ENCODE assay signal across 1 cellular context in genomic region chr1:150613061-150613920, GRCh38.
TF ChIP-seq lines count a peak whose summit lies in the region.

No MANE protein-coding gene starts in this region.

TF ChIP-seq in K562, 482 proteins besides CTCF, POLR2A, EP300 and RAD21 (continued from another document and continues in another):
- TF ChIP-seq, protein P1, sequence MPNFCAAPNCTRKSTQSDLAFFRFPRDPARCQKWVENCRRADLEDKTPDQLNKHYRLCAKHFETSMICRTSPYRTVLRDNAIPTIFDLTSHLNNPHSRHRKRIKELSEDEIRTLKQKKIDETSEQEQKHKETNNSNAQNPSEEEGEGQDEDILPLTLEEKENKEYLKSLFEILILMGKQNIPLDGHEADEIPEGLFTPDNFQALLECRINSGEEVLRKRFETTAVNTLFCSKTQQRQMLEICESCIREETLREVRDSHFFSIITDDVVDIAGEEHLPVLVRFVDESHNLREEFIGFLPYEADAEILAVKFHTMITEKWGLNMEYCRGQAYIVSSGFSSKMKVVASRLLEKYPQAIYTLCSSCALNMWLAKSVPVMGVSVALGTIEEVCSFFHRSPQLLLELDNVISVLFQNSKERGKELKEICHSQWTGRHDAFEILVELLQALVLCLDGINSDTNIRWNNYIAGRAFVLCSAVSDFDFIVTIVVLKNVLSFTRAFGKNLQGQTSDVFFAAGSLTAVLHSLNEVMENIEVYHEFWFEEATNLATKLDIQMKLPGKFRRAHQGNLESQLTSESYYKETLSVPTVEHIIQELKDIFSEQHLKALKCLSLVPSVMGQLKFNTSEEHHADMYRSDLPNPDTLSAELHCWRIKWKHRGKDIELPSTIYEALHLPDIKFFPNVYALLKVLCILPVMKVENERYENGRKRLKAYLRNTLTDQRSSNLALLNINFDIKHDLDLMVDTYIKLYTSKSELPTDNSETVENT (CRISPR knock-in tag; IDR thresholded peaks at IDR 0.05) = no peak
- TF ChIP-seq CHCHD3 (CRISPR knock-in tag; IDR thresholded peaks at IDR 0.05) = no peak
- TF ChIP-seq RBM14 (IDR thresholded peaks at IDR 0.05; ENCODE audit: borderline replicate concordance, insufficient read depth, low read depth, low read length) = no peak
- peak; percentile 28; the same call in 1 of the 2 replicates for TF ChIP-seq SOX6 (IDR thresholded peaks at IDR 0.05)
- TF ChIP-seq SNIP1 (IDR thresholded peaks at IDR 0.05; ENCODE audit: low read depth) = no peak
- TF ChIP-seq EHMT2 (IDR thresholded peaks at IDR 0.05) = peak; percentile 30; the same call in 1 of the 2 replicates
- TF ChIP-seq STAG1 (CRISPR knock-in tag; IDR thresholded peaks at IDR 0.05; ENCODE audit: borderline replicate concordance) = no peak
- TF ChIP-seq PURB (CRISPR knock-in tag; IDR thresholded peaks at IDR 0.05; ENCODE audit: low read depth) = no peak
- peak; percentile 90 for TF ChIP-seq SMARCC2 (IDR thresholded peaks at IDR 0.05; ENCODE audit: low read depth)
- TF ChIP-seq, protein P2, sequence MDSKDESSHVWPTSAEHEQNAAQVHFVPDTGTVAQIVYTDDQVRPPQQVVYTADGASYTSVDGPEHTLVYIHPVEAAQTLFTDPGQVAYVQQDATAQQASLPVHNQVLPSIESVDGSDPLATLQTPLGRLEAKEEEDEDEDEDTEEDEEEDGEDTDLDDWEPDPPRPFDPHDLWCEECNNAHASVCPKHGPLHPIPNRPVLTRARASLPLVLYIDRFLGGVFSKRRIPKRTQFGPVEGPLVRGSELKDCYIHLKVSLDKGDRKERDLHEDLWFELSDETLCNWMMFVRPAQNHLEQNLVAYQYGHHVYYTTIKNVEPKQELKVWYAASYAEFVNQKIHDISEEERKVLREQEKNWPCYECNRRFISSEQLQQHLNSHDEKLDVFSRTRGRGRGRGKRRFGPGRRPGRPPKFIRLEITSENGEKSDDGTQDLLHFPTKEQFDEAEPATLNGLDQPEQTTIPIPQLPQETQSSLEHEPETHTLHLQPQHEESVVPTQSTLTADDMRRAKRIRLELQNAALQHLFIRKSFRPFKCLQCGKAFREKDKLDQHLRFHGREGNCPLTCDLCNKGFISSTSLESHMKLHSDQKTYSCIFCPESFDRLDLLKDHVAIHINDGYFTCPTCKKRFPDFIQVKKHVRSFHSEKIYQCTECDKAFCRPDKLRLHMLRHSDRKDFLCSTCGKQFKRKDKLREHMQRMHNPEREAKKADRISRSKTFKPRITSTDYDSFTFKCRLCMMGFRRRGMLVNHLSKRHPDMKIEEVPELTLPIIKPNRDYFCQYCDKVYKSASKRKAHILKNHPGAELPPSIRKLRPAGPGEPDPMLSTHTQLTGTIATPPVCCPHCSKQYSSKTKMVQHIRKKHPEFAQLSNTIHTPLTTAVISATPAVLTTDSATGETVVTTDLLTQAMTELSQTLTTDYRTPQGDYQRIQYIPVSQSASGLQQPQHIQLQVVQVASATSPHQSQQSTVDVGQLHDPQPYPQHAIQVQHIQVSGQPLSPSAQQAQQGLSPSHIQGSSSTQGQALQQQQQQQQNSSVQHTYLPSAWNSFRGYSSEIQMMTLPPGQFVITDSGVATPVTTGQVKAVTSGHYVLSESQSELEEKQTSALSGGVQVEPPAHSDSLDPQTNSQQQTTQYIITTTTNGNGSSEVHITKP (IDR thresholded peaks at IDR 0.05; ENCODE audit: partially characterized antibody) = no peak
- TF ChIP-seq, protein P3, sequence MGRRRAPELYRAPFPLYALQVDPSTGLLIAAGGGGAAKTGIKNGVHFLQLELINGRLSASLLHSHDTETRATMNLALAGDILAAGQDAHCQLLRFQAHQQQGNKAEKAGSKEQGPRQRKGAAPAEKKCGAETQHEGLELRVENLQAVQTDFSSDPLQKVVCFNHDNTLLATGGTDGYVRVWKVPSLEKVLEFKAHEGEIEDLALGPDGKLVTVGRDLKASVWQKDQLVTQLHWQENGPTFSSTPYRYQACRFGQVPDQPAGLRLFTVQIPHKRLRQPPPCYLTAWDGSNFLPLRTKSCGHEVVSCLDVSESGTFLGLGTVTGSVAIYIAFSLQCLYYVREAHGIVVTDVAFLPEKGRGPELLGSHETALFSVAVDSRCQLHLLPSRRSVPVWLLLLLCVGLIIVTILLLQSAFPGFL (CRISPR knock-in tag; IDR thresholded peaks at IDR 0.05) = no peak
- TF ChIP-seq ZNF12 (CRISPR knock-in tag; IDR thresholded peaks at IDR 0.05) = no peak
- TF ChIP-seq ZNF584 (CRISPR knock-in tag; IDR thresholded peaks at IDR 0.05; ENCODE audit: low read depth) = peak; percentile 95
- TF ChIP-seq, protein P4, sequence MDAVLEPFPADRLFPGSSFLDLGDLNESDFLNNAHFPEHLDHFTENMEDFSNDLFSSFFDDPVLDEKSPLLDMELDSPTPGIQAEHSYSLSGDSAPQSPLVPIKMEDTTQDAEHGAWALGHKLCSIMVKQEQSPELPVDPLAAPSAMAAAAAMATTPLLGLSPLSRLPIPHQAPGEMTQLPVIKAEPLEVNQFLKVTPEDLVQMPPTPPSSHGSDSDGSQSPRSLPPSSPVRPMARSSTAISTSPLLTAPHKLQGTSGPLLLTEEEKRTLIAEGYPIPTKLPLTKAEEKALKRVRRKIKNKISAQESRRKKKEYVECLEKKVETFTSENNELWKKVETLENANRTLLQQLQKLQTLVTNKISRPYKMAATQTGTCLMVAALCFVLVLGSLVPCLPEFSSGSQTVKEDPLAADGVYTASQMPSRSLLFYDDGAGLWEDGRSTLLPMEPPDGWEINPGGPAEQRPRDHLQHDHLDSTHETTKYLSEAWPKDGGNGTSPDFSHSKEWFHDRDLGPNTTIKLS (IDR thresholded peaks at IDR 0.05; ENCODE audit: borderline replicate concordance, low read depth) = no peak; the same call in 1 of the 2 replicates
- peak in 1 of 2 experiments; percentile 11; a peak in 1 of 4 replicates for TF ChIP-seq FOXK2 (conservative IDR thresholded peaks at IDR 0.05 in 1 of 2, IDR thresholded peaks at IDR 0.05 in 1 of 2; ENCODE audit: low read depth in 2 of 2)
- TF ChIP-seq NFE2L1 (tag; IDR thresholded peaks at IDR 0.05; ENCODE audit: borderline replicate concordance, low read depth) = 0 out of 2 replicates have a peak, but pooled peaks have one; percentile 11
- TF ChIP-seq ZNF253 (CRISPR knock-in tag; conservative IDR thresholded peaks at IDR 0.05) = no peak
- TF ChIP-seq ZNF124 (CRISPR knock-in tag; IDR thresholded peaks at IDR 0.05) = no peak
- no peak for TF ChIP-seq MBD1 (CRISPR knock-in tag; IDR thresholded peaks at IDR 0.05)
- TF ChIP-seq PRPF4 (IDR thresholded peaks at IDR 0.05; ENCODE audit: insufficient read depth, low read depth, low read length, poor library complexity, severe bottlenecking) = no peak
- TF ChIP-seq CBX5 (IDR thresholded peaks at IDR 0.05; ENCODE audit: borderline replicate concordance, low read depth) = no peak
- TF ChIP-seq ZSCAN32 (CRISPR knock-in tag; IDR thresholded peaks at IDR 0.05) = no peak
- TF ChIP-seq MTA3 (IDR thresholded peaks at IDR 0.05; ENCODE audit: borderline replicate concordance) = no peak
- TF ChIP-seq, protein P5, sequence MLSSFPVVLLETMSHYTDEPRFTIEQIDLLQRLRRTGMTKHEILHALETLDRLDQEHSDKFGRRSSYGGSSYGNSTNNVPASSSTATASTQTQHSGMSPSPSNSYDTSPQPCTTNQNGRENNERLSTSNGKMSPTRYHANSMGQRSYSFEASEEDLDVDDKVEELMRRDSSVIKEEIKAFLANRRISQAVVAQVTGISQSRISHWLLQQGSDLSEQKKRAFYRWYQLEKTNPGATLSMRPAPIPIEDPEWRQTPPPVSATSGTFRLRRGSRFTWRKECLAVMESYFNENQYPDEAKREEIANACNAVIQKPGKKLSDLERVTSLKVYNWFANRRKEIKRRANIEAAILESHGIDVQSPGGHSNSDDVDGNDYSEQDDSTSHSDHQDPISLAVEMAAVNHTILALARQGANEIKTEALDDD (IDR thresholded peaks at IDR 0.05) = peak; percentile 81
- peak; percentile 96 for TF ChIP-seq MEIS2 (IDR thresholded peaks at IDR 0.05; ENCODE audit: partially characterized antibody)
- TF ChIP-seq ARID3B (CRISPR knock-in tag; IDR thresholded peaks at IDR 0.05; ENCODE audit: borderline replicate concordance) = 0 out of 2 replicates have a peak, but pooled peaks have one; percentile 32
- TF ChIP-seq NR1H2 (CRISPR knock-in tag; IDR thresholded peaks at IDR 0.05) = no peak
- no peak for TF ChIP-seq IRF1 (CRISPR knock-in tag; IDR thresholded peaks at IDR 0.05; ENCODE audit: borderline replicate concordance)
- TF ChIP-seq, protein P6, sequence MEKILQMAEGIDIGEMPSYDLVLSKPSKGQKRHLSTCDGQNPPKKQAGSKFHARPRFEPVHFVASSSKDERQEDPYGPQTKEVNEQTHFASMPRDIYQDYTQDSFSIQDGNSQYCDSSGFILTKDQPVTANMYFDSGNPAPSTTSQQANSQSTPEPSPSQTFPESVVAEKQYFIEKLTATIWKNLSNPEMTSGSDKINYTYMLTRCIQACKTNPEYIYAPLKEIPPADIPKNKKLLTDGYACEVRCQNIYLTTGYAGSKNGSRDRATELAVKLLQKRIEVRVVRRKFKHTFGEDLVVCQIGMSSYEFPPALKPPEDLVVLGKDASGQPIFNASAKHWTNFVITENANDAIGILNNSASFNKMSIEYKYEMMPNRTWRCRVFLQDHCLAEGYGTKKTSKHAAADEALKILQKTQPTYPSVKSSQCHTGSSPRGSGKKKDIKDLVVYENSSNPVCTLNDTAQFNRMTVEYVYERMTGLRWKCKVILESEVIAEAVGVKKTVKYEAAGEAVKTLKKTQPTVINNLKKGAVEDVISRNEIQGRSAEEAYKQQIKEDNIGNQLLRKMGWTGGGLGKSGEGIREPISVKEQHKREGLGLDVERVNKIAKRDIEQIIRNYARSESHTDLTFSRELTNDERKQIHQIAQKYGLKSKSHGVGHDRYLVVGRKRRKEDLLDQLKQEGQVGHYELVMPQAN (IDR thresholded peaks at IDR 0.05; ENCODE audit: borderline replicate concordance) = no peak
- TF ChIP-seq PKNOX1 (IDR thresholded peaks at IDR 0.05) = peak; percentile 86
- no peak for TF ChIP-seq ZNF282 (CRISPR knock-in tag; IDR thresholded peaks at IDR 0.05)
- no peak for TF ChIP-seq SIX5 (IDR thresholded peaks at IDR 0.05; ENCODE audit: borderline replicate concordance in 1 of 2, insufficient read depth in 1 of 2, low read depth in 1 of 2, low read length in 2 of 2)
- TF ChIP-seq, protein P7, sequence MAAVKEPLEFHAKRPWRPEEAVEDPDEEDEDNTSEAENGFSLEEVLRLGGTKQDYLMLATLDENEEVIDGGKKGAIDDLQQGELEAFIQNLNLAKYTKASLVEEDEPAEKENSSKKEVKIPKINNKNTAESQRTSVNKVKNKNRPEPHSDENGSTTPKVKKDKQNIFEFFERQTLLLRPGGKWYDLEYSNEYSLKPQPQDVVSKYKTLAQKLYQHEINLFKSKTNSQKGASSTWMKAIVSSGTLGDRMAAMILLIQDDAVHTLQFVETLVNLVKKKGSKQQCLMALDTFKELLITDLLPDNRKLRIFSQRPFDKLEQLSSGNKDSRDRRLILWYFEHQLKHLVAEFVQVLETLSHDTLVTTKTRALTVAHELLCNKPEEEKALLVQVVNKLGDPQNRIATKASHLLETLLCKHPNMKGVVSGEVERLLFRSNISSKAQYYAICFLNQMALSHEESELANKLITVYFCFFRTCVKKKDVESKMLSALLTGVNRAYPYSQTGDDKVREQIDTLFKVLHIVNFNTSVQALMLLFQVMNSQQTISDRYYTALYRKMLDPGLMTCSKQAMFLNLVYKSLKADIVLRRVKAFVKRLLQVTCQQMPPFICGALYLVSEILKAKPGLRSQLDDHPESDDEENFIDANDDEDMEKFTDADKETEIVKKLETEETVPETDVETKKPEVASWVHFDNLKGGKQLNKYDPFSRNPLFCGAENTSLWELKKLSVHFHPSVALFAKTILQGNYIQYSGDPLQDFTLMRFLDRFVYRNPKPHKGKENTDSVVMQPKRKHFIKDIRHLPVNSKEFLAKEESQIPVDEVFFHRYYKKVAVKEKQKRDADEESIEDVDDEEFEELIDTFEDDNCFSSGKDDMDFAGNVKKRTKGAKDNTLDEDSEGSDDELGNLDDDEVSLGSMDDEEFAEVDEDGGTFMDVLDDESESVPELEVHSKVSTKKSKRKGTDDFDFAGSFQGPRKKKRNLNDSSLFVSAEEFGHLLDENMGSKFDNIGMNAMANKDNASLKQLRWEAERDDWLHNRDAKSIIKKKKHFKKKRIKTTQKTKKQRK (IDR thresholded peaks at IDR 0.05; ENCODE audit: borderline replicate concordance, low read depth, low read length) = no peak
- no peak for TF ChIP-seq ZKSCAN1 (IDR thresholded peaks at IDR 0.05; ENCODE audit: low read depth, low read length)
- TF ChIP-seq ZC3H8 (IDR thresholded peaks at IDR 0.05) = no peak
- TF ChIP-seq ATF7 (IDR thresholded peaks at IDR 0.05) = peak; percentile 79
